Comparison of ENCODE assay signal across 2 cellular contexts in genomic region chr15:64814283-64814682, GRCh38.
TF ChIP-seq lines count a peak whose summit lies in the region.

No MANE protein-coding gene starts in this region.

TF ChIP-seq in K562, 482 proteins besides CTCF, POLR2A, EP300 and RAD21:
- TF ChIP-seq, protein P1, sequence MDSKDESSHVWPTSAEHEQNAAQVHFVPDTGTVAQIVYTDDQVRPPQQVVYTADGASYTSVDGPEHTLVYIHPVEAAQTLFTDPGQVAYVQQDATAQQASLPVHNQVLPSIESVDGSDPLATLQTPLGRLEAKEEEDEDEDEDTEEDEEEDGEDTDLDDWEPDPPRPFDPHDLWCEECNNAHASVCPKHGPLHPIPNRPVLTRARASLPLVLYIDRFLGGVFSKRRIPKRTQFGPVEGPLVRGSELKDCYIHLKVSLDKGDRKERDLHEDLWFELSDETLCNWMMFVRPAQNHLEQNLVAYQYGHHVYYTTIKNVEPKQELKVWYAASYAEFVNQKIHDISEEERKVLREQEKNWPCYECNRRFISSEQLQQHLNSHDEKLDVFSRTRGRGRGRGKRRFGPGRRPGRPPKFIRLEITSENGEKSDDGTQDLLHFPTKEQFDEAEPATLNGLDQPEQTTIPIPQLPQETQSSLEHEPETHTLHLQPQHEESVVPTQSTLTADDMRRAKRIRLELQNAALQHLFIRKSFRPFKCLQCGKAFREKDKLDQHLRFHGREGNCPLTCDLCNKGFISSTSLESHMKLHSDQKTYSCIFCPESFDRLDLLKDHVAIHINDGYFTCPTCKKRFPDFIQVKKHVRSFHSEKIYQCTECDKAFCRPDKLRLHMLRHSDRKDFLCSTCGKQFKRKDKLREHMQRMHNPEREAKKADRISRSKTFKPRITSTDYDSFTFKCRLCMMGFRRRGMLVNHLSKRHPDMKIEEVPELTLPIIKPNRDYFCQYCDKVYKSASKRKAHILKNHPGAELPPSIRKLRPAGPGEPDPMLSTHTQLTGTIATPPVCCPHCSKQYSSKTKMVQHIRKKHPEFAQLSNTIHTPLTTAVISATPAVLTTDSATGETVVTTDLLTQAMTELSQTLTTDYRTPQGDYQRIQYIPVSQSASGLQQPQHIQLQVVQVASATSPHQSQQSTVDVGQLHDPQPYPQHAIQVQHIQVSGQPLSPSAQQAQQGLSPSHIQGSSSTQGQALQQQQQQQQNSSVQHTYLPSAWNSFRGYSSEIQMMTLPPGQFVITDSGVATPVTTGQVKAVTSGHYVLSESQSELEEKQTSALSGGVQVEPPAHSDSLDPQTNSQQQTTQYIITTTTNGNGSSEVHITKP (IDR thresholded peaks at IDR 0.05; ENCODE audit: partially characterized antibody) = peak; percentile 55
- peak; percentile 85 for TF ChIP-seq ZNF384 (IDR thresholded peaks at IDR 0.05; ENCODE audit: low read depth, low read length)

TF ChIP-seq in HepG2, 621 proteins besides CTCF, POLR2A, EP300 and RAD21:
- TF ChIP-seq ZNF362 (CRISPR knock-in tag; IDR thresholded peaks at IDR 0.05; ENCODE audit: borderline replicate concordance) = peak; percentile 46; the same call in 1 of the 2 replicates
